9 cellular contexts compared by ENCODE assay signal in the genomic region with DNA sequence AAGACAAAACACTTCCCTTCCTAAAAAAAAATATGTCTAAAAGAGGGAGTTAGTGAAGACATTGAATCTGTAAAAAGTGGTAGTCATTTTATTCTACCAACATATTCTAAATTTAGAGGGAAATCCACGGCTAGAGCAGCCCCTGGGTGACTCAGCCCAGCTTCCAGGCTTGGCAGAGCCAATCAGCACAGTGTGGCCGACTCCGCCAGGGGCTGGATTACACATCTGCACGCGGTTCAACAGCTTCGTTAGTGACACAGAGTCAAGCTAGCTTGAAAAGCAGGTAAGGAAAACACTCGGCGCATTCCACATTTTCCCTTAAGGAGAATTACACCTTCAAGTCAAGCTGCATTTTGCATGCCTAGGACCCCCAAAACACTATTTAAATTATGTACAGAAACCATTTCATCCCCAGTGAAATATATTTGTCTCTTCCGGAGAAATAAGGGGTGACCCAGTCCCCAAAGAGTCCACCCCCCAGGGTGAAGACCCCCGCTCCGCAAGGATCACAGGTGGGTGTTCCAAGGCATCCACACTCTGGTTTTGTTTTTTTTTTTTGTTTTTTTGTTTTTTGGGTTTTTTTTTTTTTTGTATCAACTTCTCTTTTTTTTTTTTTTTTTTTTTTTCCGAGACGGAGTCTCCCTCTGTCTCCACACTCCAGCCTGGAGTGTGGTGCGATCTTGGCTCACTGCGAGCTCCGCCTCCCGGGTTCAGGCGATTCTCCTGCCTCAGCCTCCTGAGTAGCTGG. TPM values are rescaled to one million over a fixed set of nuclear protein-coding genes. Genes with fewer than 3 reads are reported as not detected.
A peak's percentile ranks its signal among the peaks of the same experiment; 100 is the strongest.
DNase-seq lines count a peak whose midpoint lies in the region; ATAC-seq and FAIRE-seq lines count a peak whose summit lies in the region.
"Had no signal": no experiment of that assay in that cellular context is flagged by ENCODE, and none has a peak within 500 bp of the region (broad histone marks: within the 10 kb centered on the region; RNA-seq: fewer than 3 reads in every experiment).

No MANE protein-coding gene starts in this region.

- ATAC-seq in T-cell (replicated peaks in 1 of 4) = no peak
- ATAC-seq in GM19395 (IDR thresholded peaks at IDR 0.05; ENCODE audit: unreplicated experiment) = no peak

- POLR2A ChIA-PET in T-cell (lab: Charles Lee) = no interaction called here

- H3K4me3 Mint-ChIP-seq in T-cell = peak overlapping the region in 2 of 3 donors; percentile 76 to 84

- H3K4me1 ChIP-seq in small intestine (ENCODE audit: control insufficient read depth in 2 of 2, insufficient read depth in 1 of 2, low read depth in 1 of 2, low read length in 1 of 2) = peaks cover 6 to 11% of the 10 kb centered on the region in 2 donors

- CTCF ChIA-PET in T-cell (lab: Charles Lee) = no interaction called here

- H3K36me3 Mint-ChIP-seq in T-cell = no peaks in the 10 kb centered on the region

- no peaks in the 10 kb centered on the region for H3K36me3 ChIP-seq in small intestine (ENCODE audit: control insufficient read depth in 2 of 2, insufficient read depth in 2 of 2, low read length in 2 of 2)

- peak overlapping the region; percentile 28 to 93 for H3K27ac Mint-ChIP-seq in T-cell

- FAIRE-seq in small intestine (lab: Jason Lieb, UNC) = no peak

- peak overlapping the region; percentile 95 to 98 for H3K27ac ChIP-seq in small intestine (ENCODE audit: low read depth in 1 of 2, low read length in 1 of 2)

- H3K27me3 ChIP-seq in small intestine (ENCODE audit: control insufficient read depth in 2 of 2, insufficient read depth in 2 of 2, low read length in 2 of 2) = no peaks in the 10 kb centered on the region
- H3K27me3 ChIP-seq: dorsolateral prefrontal cortex had no signal

- WGBS in small intestine, 3 donors = 74 to 88% (median 81%) methylated on average over 16 to 18 of the region's 18 CpGs

- no peaks in the 10 kb centered on the region for H3K9me3 ChIP-seq in small intestine (ENCODE audit: control insufficient read depth, low read depth)

- H3K9me3 Mint-ChIP-seq in T-cell = no peaks in the 10 kb centered on the region

- H3K4me3 ChIP-seq in small intestine (ENCODE audit: low read depth in 1 of 2, low read length in 2 of 2) = no peak overlapping the region

- H3K27me3 Mint-ChIP-seq in T-cell = no peaks in the 10 kb centered on the region

- peaks cover 14 to 24% (median 16%) of the 10 kb centered on the region in 3 donors for H3K4me1 Mint-ChIP-seq in T-cell

- DNase-seq in H4 (ENCODE audit: low spot score) (peak; percentile 70), T-cell (no peak), glomerular visceral epithelial cell (ENCODE audit: extremely low spot score) (peak; percentile 87), small intestine (no peak), cortex of kidney (lab: John Stamatoyannopoulos, UW) (no peak), NCI-H774 (lab: John Stamatoyannopoulos, UW) (no peak), medulla oblongata (ENCODE audit: extremely low spot score) (no peak)

RNA-seq across cellular contexts. Expression of a gene that starts 58.4 kb away (rescaled TPM):
- total RNA-seq in H4 (2014; rRNA removed; shearing (Covaris generic)) = 5.6 and 8.0 TPM in 2 replicates
- total RNA-seq in T-cell = 100 to 1,000 TPM; 103 to 161 (median 108) TPM
- 10 to 100 TPM in 2 of 3 donors, 1 to 10 TPM in 1; 7.3 to 23.3 (median 10.7) TPM for polyA plus RNA-seq in small intestine

Comparison
In these comparisons a context has a peak if more than half of its experiments do, and no peak if none do; other contexts are left out.
1. DNase-seq: peak in H4 (single experiment) and glomerular visceral epithelial cell (single experiment); none in T-cell (0 of 34), small intestine (single experiment), cortex of kidney (single experiment), NCI-H774 (single experiment) and medulla oblongata (single experiment).
2. RNA of a gene that starts 58.4 kb away (total RNA-seq): 103 to 161 TPM in T-cell; 5.6 to 8.0 TPM in H4; every median in the first group is over 10 times any median in the second.